Comparison of ENCODE assay signal across 1 cellular context in genomic region chrX:96761566-96761965, GRCh38.
TF ChIP-seq lines count a peak whose summit lies in the region.

No MANE protein-coding gene starts in this region.

TF ChIP-seq in WTC11, 78 proteins besides CTCF, POLR2A, EP300 and RAD21 (continued from another document):
- TF ChIP-seq, protein P1, sequence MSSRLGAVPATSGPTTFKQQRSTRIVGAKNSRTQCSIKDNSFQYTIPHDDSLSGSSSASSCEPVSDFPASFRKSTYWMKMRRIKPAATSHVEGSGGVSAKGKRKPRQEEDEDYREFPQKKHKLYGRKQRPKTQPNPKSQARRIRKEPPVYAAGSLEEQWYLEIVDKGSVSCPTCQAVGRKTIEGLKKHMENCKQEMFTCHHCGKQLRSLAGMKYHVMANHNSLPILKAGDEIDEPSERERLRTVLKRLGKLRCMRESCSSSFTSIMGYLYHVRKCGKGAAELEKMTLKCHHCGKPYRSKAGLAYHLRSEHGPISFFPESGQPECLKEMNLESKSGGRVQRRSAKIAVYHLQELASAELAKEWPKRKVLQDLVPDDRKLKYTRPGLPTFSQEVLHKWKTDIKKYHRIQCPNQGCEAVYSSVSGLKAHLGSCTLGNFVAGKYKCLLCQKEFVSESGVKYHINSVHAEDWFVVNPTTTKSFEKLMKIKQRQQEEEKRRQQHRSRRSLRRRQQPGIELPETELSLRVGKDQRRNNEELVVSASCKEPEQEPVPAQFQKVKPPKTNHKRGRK (CRISPR knock-in tag; IDR thresholded peaks at IDR 0.05; ENCODE audit: borderline replicate concordance) = no peak
- TF ChIP-seq PRRX2 (CRISPR knock-in tag; IDR thresholded peaks at IDR 0.05) (no peak), ZNF121 (CRISPR knock-in tag; IDR thresholded peaks at IDR 0.05) (no peak), IRF2 (CRISPR knock-in tag; IDR thresholded peaks at IDR 0.05; ENCODE audit: borderline replicate concordance, low read depth) (no peak), ZNF532 (CRISPR knock-in tag; IDR thresholded peaks at IDR 0.05; ENCODE audit: borderline replicate concordance) (no peak), NR3C1 (CRISPR knock-in tag; conservative IDR thresholded peaks at IDR 0.05; ENCODE audit: low read depth) (no peak), NFATC4 (CRISPR knock-in tag; IDR thresholded peaks at IDR 0.05) (no peak), ZNF317 (CRISPR knock-in tag; IDR thresholded peaks at IDR 0.05; ENCODE audit: borderline replicate concordance, low read depth) (no peak)
- TF ChIP-seq, protein P2, sequence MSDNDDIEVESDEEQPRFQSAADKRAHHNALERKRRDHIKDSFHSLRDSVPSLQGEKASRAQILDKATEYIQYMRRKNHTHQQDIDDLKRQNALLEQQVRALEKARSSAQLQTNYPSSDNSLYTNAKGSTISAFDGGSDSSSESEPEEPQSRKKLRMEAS (CRISPR knock-in tag; IDR thresholded peaks at IDR 0.05) = no peak
- TF ChIP-seq, protein P3, sequence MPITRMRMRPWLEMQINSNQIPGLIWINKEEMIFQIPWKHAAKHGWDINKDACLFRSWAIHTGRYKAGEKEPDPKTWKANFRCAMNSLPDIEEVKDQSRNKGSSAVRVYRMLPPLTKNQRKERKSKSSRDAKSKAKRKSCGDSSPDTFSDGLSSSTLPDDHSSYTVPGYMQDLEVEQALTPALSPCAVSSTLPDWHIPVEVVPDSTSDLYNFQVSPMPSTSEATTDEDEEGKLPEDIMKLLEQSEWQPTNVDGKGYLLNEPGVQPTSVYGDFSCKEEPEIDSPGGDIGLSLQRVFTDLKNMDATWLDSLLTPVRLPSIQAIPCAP (CRISPR knock-in tag; IDR thresholded peaks at IDR 0.05) = no peak
